ENCODE assay signal across 1 cellular context in genomic region chr15:76060098-76060989, GRCh38.
TF ChIP-seq lines count a peak whose summit lies in the region.

No MANE protein-coding gene starts in this region.

TF ChIP-seq in K562, 482 proteins besides CTCF, POLR2A, EP300 and RAD21:
- no peak for TF ChIP-seq GTF3C2 (IDR thresholded peaks at IDR 0.05; ENCODE audit: borderline replicate concordance, extremely low read depth, insufficient read length)
- no peak for TF ChIP-seq ELF1 (tag; IDR thresholded peaks at IDR 0.05)
- TF ChIP-seq NR0B1 (IDR thresholded peaks at IDR 0.05; ENCODE audit: partially characterized antibody) = no peak
- no peak for TF ChIP-seq HOMEZ (CRISPR knock-in tag; IDR thresholded peaks at IDR 0.05)
- TF ChIP-seq HLTF (IDR thresholded peaks at IDR 0.05) = no peak
- TF ChIP-seq ZNF76 (CRISPR knock-in tag; IDR thresholded peaks at IDR 0.05; ENCODE audit: borderline replicate concordance) = no peak
- TF ChIP-seq ATF3 (IDR thresholded peaks at IDR 0.05) = no peak
- no peak for TF ChIP-seq ATF3 (CRISPR knock-in tag; conservative IDR thresholded peaks at IDR 0.05)
- TF ChIP-seq USF1 (CRISPR knock-in tag; IDR thresholded peaks at IDR 0.05) = no peak
- TF ChIP-seq BRF1 (IDR thresholded peaks at IDR 0.05; ENCODE audit: borderline replicate concordance, extremely low read depth, insufficient read length) = no peak
- TF ChIP-seq HNRNPUL1 (IDR thresholded peaks at IDR 0.05; ENCODE audit: low read length) = no peak
- no peak for TF ChIP-seq SMARCC2 (IDR thresholded peaks at IDR 0.05; ENCODE audit: low read depth)
- no peak for TF ChIP-seq MLX (CRISPR knock-in tag; conservative IDR thresholded peaks at IDR 0.05)
- no peak for TF ChIP-seq THRAP3 (IDR thresholded peaks at IDR 0.05; ENCODE audit: borderline replicate concordance)
- no peak for TF ChIP-seq POLR2G (IDR thresholded peaks at IDR 0.05; ENCODE audit: low read depth, low read length)
- no peak for TF ChIP-seq FIP1L1 (IDR thresholded peaks at IDR 0.05; ENCODE audit: low read depth, low read length, poor library complexity, severe bottlenecking)
- no peak for TF ChIP-seq ZC3H4 (CRISPR knock-in tag; IDR thresholded peaks at IDR 0.05; ENCODE audit: borderline replicate concordance)
- no peak for TF ChIP-seq YY1 (IDR thresholded peaks at IDR 0.05; ENCODE audit: borderline replicate concordance in 1 of 3, control insufficient read depth in 1 of 3, extremely low read depth in 1 of 3, insufficient read depth in 3 of 3, insufficient read length in 1 of 3, insufficient replicate concordance in 2 of 3, low read depth in 1 of 3, low read length in 2 of 3)
- TF ChIP-seq RFX1 (IDR thresholded peaks at IDR 0.05) = no peak
- TF ChIP-seq MAFG (tag; conservative IDR thresholded peaks at IDR 0.05) = no peak
- no peak for TF ChIP-seq EHMT2 (IDR thresholded peaks at IDR 0.05)
